24 cellular contexts compared by ENCODE assay signal in the genomic region with DNA sequence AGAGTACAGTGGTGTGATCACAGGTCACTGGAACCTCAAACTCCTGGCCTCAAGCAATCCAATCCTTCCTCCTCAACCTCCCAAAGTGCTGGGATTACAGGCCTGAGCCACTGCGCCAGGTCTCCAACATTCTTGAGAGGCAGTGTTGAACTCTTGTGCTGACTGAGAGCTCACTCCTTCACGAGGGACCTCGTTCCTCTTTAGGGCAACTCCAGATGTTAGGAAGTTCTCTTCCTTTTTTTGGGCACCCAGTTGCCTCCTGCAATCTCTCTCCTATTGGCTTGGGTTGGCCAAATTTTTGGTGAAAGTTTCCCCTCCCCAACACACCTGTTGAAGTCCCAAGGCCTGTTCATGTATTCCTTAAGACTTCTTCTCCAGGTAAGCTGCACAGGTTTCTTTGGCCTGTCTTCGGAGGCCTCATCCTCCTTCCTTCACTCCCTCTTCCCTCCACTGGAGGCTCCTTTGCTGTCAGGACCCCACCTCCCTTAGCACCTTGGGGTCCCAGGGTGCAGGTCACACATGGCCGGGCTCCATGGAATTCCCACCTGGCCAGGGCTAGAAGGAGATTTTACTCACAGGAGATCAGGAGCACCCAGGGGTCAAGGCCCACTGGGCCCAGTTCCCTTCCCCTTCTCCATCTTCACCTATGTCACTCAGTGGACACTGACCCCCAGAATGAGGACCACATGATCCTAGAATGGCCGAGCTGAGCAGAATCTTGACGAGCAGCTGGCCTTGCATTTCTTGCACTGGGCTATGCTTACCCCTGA.
"Had no signal": no experiment of that assay in that cellular context is flagged by ENCODE, and none has a peak within 500 bp of the region (broad histone marks: within the 10 kb centered on the region; RNA-seq: fewer than 3 reads in every experiment).

No MANE protein-coding gene starts in this region.

- H3K4me3 Mint-ChIP-seq: activated naive CD4-positive, alpha-beta T cell treated with anti-CD3 and anti-CD28 coated beads, Interleukin-2, amount 10 ng/mL, durations not matched to agents 7 days and 5 days; activated T-cell treated with anti-CD3 and anti-CD28 coated beads, Interleukin-2, amount 50 U/mL, for 4 hours; effector memory CD8-positive, alpha-beta T cell; natural killer cell treated with Interleukin-12 subunit alpha and Interleukin-12 subunit beta and Interleukin-15 and Interleukin-18, amount 100 ng/mL, for 72 hours; T-helper 17 cell; type B pancreatic cell had no signal

- H3K27ac Mint-ChIP-seq: activated naive CD4-positive, alpha-beta T cell treated with anti-CD3 and anti-CD28 coated beads, Interleukin-2, amount 10 ng/mL, durations not matched to agents 7 days and 5 days; activated T-helper 2 cell treated with anti-CD3 and anti-CD28 coated beads, Interferon-gamma antibody, Interleukin-2, Interleukin-4, amounts not matched to agents 10 μg/mL and 5 μg/mL and 100 μg/mL, durations not matched to agents 14 hours and 24 hours and 36 hours; effector memory CD8-positive, alpha-beta T cell; natural killer cell treated with Interleukin-12 subunit alpha and Interleukin-12 subunit beta and Interleukin-15 and Interleukin-18, amount 100 ng/mL, for 72 hours; T-helper 17 cell; type B pancreatic cell had no signal

- FAIRE-seq: frontal cortex had no signal

- H3K4me3 ChIP-seq: colonic mucosa, dorsolateral prefrontal cortex, esophagus muscularis mucosa, hepatocyte, testis had no signal

- DNase-seq: activated CD4-positive, alpha-beta T cell treated with anti-CD3 and anti-CD28 coated beads for 4 hours; activated CD4-positive, alpha-beta T cell treated with anti-CD3 and anti-CD28 coated beads, Interleukin-2, amount 50 U/mL, for 48 hours; activated CD4-positive, CD25-positive, alpha-beta regulatory T cell; activated CD8-positive, alpha-beta memory T cell treated with anti-CD3 and anti-CD28 coated beads, Interleukin-2, amount 50 U/mL, for 48 hours; activated naive CD4-positive, alpha-beta T cell treated with anti-CD3 and anti-CD28 coated beads, Interleukin-2, amount 10 ng/mL, durations not matched to agents 7 days and 5 days; activated T-cell treated with anti-CD3 and anti-CD28 coated beads, Interleukin-2, amount 50 U/mL, for 4 hours; anterior cingulate cortex; brain microvascular endothelial cell; central memory CD4-positive, alpha-beta T cell; colonic mucosa; dorsolateral prefrontal cortex; effector memory CD8-positive, alpha-beta T cell; glutamatergic neuron; left ventricle myocardium superior; midbrain; stimulated activated CD4-positive, alpha-beta T cell treated with anti-CD3 and anti-CD28 coated beads, Interleukin-4, amount 100 ng/mL, for 4 hours; T-helper 17 cell; testis had no signal

- H3K4me1 ChIP-seq: colonic mucosa had no signal

- H3K27ac ChIP-seq: brain microvascular endothelial cell, colonic mucosa, dorsolateral prefrontal cortex, esophagus muscularis mucosa, hepatocyte, testis had no signal

- ATAC-seq: activated T-cell treated with anti-CD3 and anti-CD28 coated beads, Interleukin-2, amount 50 U/mL, for 4 hours; effector memory CD8-positive, alpha-beta T cell; left ventricle myocardium superior; natural killer cell treated with Interleukin-12 subunit alpha and Interleukin-12 subunit beta and Interleukin-15 and Interleukin-18, amount 100 ng/mL, for 72 hours; T-helper 17 cell had no signal

- H3K36me3 Mint-ChIP-seq: activated naive CD4-positive, alpha-beta T cell treated with anti-CD3 and anti-CD28 coated beads, Interleukin-2, amount 10 ng/mL, durations not matched to agents 7 days and 5 days; natural killer cell treated with Interleukin-12 subunit alpha and Interleukin-12 subunit beta and Interleukin-15 and Interleukin-18, amount 100 ng/mL, for 72 hours; type B pancreatic cell had no signal

- H3K27me3 ChIP-seq: brain microvascular endothelial cell, colonic mucosa, testis had no signal

- H3K9me3 Mint-ChIP-seq: activated naive CD4-positive, alpha-beta T cell treated with anti-CD3 and anti-CD28 coated beads, Interleukin-2, amount 10 ng/mL, durations not matched to agents 7 days and 5 days; activated T-cell treated with anti-CD3 and anti-CD28 coated beads, Interleukin-2, amount 50 U/mL, for 4 hours; activated T-helper 2 cell treated with anti-CD3 and anti-CD28 coated beads, Interferon-gamma antibody, Interleukin-2, Interleukin-4, amounts not matched to agents 10 μg/mL and 5 μg/mL and 100 μg/mL, durations not matched to agents 14 hours and 24 hours and 36 hours; effector memory CD8-positive, alpha-beta T cell; natural killer cell treated with Interleukin-12 subunit alpha and Interleukin-12 subunit beta and Interleukin-15 and Interleukin-18, amount 100 ng/mL, for 72 hours; type B pancreatic cell had no signal

- H3K4me1 Mint-ChIP-seq: activated naive CD4-positive, alpha-beta T cell treated with anti-CD3 and anti-CD28 coated beads, Interleukin-2, amount 10 ng/mL, durations not matched to agents 7 days and 5 days had no signal

- H3K9me3 ChIP-seq: colonic mucosa, esophagus muscularis mucosa, testis had no signal

- H3K36me3 ChIP-seq: brain microvascular endothelial cell, colonic mucosa, esophagus muscularis mucosa had no signal
